Comparison of ENCODE assay signal across 8 cellular contexts in genomic region chr7:83162402-83163256, GRCh38. TPM values are rescaled to one million over a fixed set of nuclear protein-coding genes. Genes with fewer than 3 reads are reported as not detected.
DNase-seq lines count a peak whose midpoint lies in the region; ATAC-seq and TF ChIP-seq lines count a peak whose summit lies in the region.

PCLO (minus strand) TSS chr7:83162884; CDS start chr7:83162592, 292 bp downstream.

- no peaks in the 10 kb centered on the region for H3K36me3 Mint-ChIP-seq in activated naive CD4-positive, alpha-beta T cell treated with anti-CD3 and anti-CD28 coated beads, Interleukin-2, amount 10 ng/mL, durations not matched to agents 7 days and 5 days

- intact Hi-C loops in transverse colon (cut with DNase I; ENCODE audit: low total_unique reads): no loop called here

- H3K4me1 ChIP-seq in transverse colon: peaks cover 0 to 14% (median 4%) of the 10 kb centered on the region in 4 donors

- no peak within 1 kb of the TSS for H3K27ac Mint-ChIP-seq in activated naive CD4-positive, alpha-beta T cell treated with anti-CD3 and anti-CD28 coated beads, Interleukin-2, amount 10 ng/mL, durations not matched to agents 7 days and 5 days

- no peaks in the 10 kb centered on the region for H3K4me1 Mint-ChIP-seq in activated naive CD4-positive, alpha-beta T cell treated with anti-CD3 and anti-CD28 coated beads, Interleukin-2, amount 10 ng/mL, durations not matched to agents 7 days and 5 days

- peak within 1 kb of the TSS; percentile 33 for H3K4me3 Mint-ChIP-seq in activated naive CD4-positive, alpha-beta T cell treated with anti-CD3 and anti-CD28 coated beads, Interleukin-2, amount 10 ng/mL, durations not matched to agents 7 days and 5 days

- no peaks in the 10 kb centered on the region for H3K9me3 Mint-ChIP-seq in activated naive CD4-positive, alpha-beta T cell treated with anti-CD3 and anti-CD28 coated beads, Interleukin-2, amount 10 ng/mL, durations not matched to agents 7 days and 5 days

- peaks cover 14% of the 10 kb centered on the region for H3K27me3 Mint-ChIP-seq in activated naive CD4-positive, alpha-beta T cell treated with anti-CD3 and anti-CD28 coated beads, Interleukin-2, amount 10 ng/mL, durations not matched to agents 7 days and 5 days

- peak; percentile 67 for TF ChIP-seq POLR2A in transverse colon (IDR thresholded peaks at IDR 0.05)

- TF ChIP-seq EP300 in transverse colon (IDR thresholded peaks at IDR 0.05; ENCODE audit: low read depth): peak; percentile 14

- no peak for TF ChIP-seq CTCF in transverse colon (IDR thresholded peaks at IDR 0.05)

- in situ Hi-C loops in transverse colon (cut with MboI; ENCODE audit: low pct_ligation_motif_present in 1 of 4, low pct_unique_long_range_greater_than_20kb in 1 of 4, low sequenced_read_pairs in 3 of 4): no loop called here

- peak; percentile 90 for ATAC-seq in GM21576 (IDR thresholded peaks at IDR 0.05; ENCODE audit: unreplicated experiment)

- no peaks in the 10 kb centered on the region for H3K9me3 ChIP-seq in transverse colon

- peaks cover 3% of the 10 kb centered on the region for H3K27me3 ChIP-seq in transverse colon

- H3K4me3 ChIP-seq in transverse colon: peak within 1 kb of the TSS; percentile 30 to 58 (median 43)

- peak within 1 kb of the TSS; percentile 70 to 85 (median 78) for H3K27ac ChIP-seq in transverse colon

- DNase-seq in D341Med (ENCODE audit: low spot score) (peak; percentile 97), HuH-7.5 (ENCODE audit: low spot score) (peak; percentile 47), OCI-M2 (lab: John Stamatoyannopoulos, UW; ENCODE audit: unreplicated experiment) (peak; percentile 29), glomerular visceral epithelial cell (ENCODE audit: extremely low spot score) (peak; percentile 94), occipital lobe (lab: John Stamatoyannopoulos, UW) (peak; percentile 79), transverse colon (peak; percentile 90)
- DNase-seq in activated naive CD4-positive, alpha-beta T cell treated with anti-CD3 and anti-CD28 coated beads, Interleukin-2, amount 10 ng/mL, durations not matched to agents 7 days and 5 days: peak; percentile 59

- WGBS in transverse colon (ENCODE audit: low coverage in 1 of 2), 2 donors: 0 to 4% methylated on average over 3 to 63 of the region's 77 CpGs

- CTCF ChIA-PET in activated naive CD4-positive, alpha-beta T cell treated with anti-CD3 and anti-CD28 coated beads, Interleukin-2, amount 10 ng/mL, durations not matched to agents 7 days and 5 days (lab: Charles Lee): no interaction called here

- no peaks in the 10 kb centered on the region for H3K36me3 ChIP-seq in transverse colon

RNA-seq across cellular contexts. Expression of gene PCLO, which starts in this region (rescaled TPM):
- total RNA-seq in occipital lobe (48.5 TPM), transverse colon (10 to 100 TPM in 3 of 4 donors, 1 to 10 TPM in 1; 9.8 to 39.8 (median 16.2) TPM)

Comparison
In these comparisons a context has a peak if more than half of its experiments do, and no peak if none do; other contexts are left out.
1. Peak in every context shown above with its lines: DNase-seq, ATAC-seq, H3K4me3 ChIP-seq and H3K27ac ChIP-seq.
2. DNase-seq: peak in every context shown above with its lines; median percentile 97 in D341Med; 94 in glomerular visceral epithelial cell; 90 in transverse colon; 79 in occipital lobe; 59 in activated naive CD4-positive, alpha-beta T cell treated with anti-CD3 and anti-CD28 coated beads, Interleukin-2, amount 10 ng/mL, durations not matched to agents 7 days and 5 days; 47 in HuH-7.5; 29 in OCI-M2.